In the genomic region with DNA sequence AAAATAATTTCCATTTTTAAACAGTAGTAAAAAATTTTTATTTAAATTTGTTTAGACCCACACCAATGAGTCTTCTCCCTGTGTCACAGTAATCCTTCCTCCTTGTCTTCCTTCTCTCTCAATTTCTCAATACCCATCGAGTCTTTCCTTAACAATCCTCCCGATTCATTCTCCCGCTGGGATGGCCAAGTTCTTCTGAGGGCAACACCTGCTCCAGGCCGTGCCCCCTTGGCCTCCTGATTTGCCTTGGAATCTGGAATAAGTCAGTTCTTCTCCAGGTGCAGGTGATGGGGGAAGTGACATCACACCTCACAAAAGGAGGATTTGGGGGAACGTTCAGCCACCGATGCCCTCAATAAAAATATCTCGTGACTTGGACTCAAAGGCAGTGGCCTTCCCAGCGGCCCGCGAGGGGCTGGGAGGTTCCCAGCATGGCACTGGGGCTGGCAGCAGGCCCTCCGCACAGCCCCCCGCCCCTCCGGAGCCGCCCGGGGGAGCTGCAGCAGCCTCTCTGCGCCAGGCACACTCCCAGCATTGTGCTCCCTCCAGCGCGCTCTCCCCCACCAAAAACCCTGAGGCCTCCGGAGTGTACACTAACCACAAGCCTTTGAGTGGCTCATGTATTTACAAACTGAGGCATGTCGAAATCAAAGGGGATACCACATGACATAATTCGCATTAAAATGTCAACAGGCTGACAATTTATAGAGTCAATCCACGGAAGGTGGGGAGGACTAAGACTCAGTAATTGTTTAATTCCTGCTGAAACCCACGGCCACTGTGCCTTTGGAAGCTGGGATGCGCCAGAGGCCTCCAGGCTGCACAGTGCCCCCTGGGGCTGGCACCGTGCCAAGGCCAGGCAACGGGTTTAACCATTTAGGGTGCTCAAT, we compare ENCODE assay signal across 9 cellular contexts.
DNase-seq lines count a peak whose midpoint lies in the region; ATAC-seq lines count a peak whose summit lies in the region.
"Had no signal": no experiment of that assay in that cellular context is flagged by ENCODE, and none has a peak within 500 bp of the region (broad histone marks: within the 10 kb centered on the region; RNA-seq: fewer than 3 reads in every experiment).

No MANE protein-coding gene starts in this region.

- H3K14ac ChIP-seq in mesenchymal stem cell (ENCODE audit: low read length in 2 of 2), result no peak overlapping the region

- peak overlapping the region; percentile 52 for H4K91ac ChIP-seq in mesenchymal stem cell (ENCODE audit: low read length)

- H3K27me3 ChIP-seq in mesenchymal stem cell (ENCODE audit: control insufficient read depth in 1 of 2, insufficient read depth in 1 of 2, low read length in 2 of 2), result no peaks in the 10 kb centered on the region

- H2BK15ac ChIP-seq in mesenchymal stem cell (ENCODE audit: low read depth, poor library complexity, severe bottlenecking), result no peak overlapping the region

- no peak overlapping the region for H3K27ac ChIP-seq in mesenchymal stem cell (ENCODE audit: low read length, poor library complexity, severe bottlenecking)

- 74% methylated on average over 24 of the region's 26 CpGs for WGBS in mesenchymal stem cell

- no peaks in the 10 kb centered on the region for H3K36me3 ChIP-seq in mesenchymal stem cell (ENCODE audit: control insufficient read depth in 1 of 2, insufficient read depth in 2 of 2, low read depth in 1 of 2, low read length in 2 of 2)

- H3K4me2 ChIP-seq in mesenchymal stem cell (ENCODE audit: low read length, poor library complexity, severe bottlenecking), result peak overlapping the region; percentile 29

- peaks cover 23% of the 10 kb centered on the region for H3K79me1 ChIP-seq in mesenchymal stem cell (replicated peaks; ENCODE audit: low read length, poor library complexity, severe bottlenecking)

- peak overlapping the region in 1 of 2 experiments; percentile 49 for H2BK12ac ChIP-seq in mesenchymal stem cell (ENCODE audit: low read length in 2 of 2)

- H3K18ac ChIP-seq in mesenchymal stem cell (ENCODE audit: low read depth in 1 of 2, low read length in 2 of 2), result peak overlapping the region; percentile 11 to 71

- H2AFZ ChIP-seq in mesenchymal stem cell (ENCODE audit: low read depth, low read length), result no peak overlapping the region

- no peak overlapping the region for H3K23ac ChIP-seq in mesenchymal stem cell (ENCODE audit: low read length in 2 of 2)

- peak overlapping the region; percentile 12 to 35 for H3K4ac ChIP-seq in mesenchymal stem cell (ENCODE audit: low read depth in 1 of 2, low read length in 2 of 2)

- no peak overlapping the region for H4K8ac ChIP-seq in mesenchymal stem cell (ENCODE audit: low read length)

- ATAC-seq in HG03571 (IDR thresholded peaks at IDR 0.05; ENCODE audit: unreplicated experiment) (no peak), GM18870 (IDR thresholded peaks at IDR 0.05; ENCODE audit: unreplicated experiment) (no peak)

- H2AK5ac ChIP-seq in mesenchymal stem cell (ENCODE audit: low read length, severe bottlenecking), result no peak overlapping the region

- no peak overlapping the region for H3K9ac ChIP-seq in mesenchymal stem cell (ENCODE audit: low read length)

- H3K4me3 ChIP-seq in mesenchymal stem cell (ENCODE audit: insufficient read depth in 1 of 2, low read depth in 1 of 2, low read length in 2 of 2), result no peak overlapping the region

- no peak overlapping the region for H2BK120ac ChIP-seq in mesenchymal stem cell (ENCODE audit: low read depth, low read length)

- H2BK5ac ChIP-seq in mesenchymal stem cell (ENCODE audit: low read depth, low read length, poor library complexity, severe bottlenecking), result no peak overlapping the region

- peaks cover 6% of the 10 kb centered on the region for H3K4me1 ChIP-seq in mesenchymal stem cell (ENCODE audit: control insufficient read depth, insufficient read depth, low read depth, low read length)

- no peaks in the 10 kb centered on the region for H3K9me3 ChIP-seq in mesenchymal stem cell (ENCODE audit: control insufficient read depth, low read length)

- DNase-seq in COLO668 (lab: John Stamatoyannopoulos, UW; ENCODE audit: unreplicated experiment) (peak; percentile 90), NCI-H1092 (lab: John Stamatoyannopoulos, UW) (peak; percentile 14), SKM-1 treated with dmso at 0.1 percent for 144 hours (lab: John Stamatoyannopoulos, UW; ENCODE audit: unreplicated experiment) (peak; percentile 83), mesenchymal stem cell (peak; percentile 97), GM19240 (ENCODE audit: insufficient read length, low spot score) (no peak)
- DNase-seq in stimulated activated CD4-positive, alpha-beta T cell treated with anti-CD3 and anti-CD28 coated beads, Interleukin-2, amount 100 ng/mL, for 24 hours, result no peak
- DNase-seq: aorta had no signal

Comparison
In these comparisons a context has a peak if more than half of its experiments do, and no peak if none do; other contexts are left out.
1. DNase-seq: peak in COLO668 (single experiment), NCI-H1092 (single experiment), SKM-1 treated with dmso at 0.1 percent for 144 hours (single experiment) and mesenchymal stem cell (single experiment); none in stimulated activated CD4-positive, alpha-beta T cell treated with anti-CD3 and anti-CD28 coated beads, Interleukin-2, amount 100 ng/mL, for 24 hours (0 of 2) and GM19240 (single experiment).